28 cellular contexts compared by ENCODE assay signal in the genomic region with DNA sequence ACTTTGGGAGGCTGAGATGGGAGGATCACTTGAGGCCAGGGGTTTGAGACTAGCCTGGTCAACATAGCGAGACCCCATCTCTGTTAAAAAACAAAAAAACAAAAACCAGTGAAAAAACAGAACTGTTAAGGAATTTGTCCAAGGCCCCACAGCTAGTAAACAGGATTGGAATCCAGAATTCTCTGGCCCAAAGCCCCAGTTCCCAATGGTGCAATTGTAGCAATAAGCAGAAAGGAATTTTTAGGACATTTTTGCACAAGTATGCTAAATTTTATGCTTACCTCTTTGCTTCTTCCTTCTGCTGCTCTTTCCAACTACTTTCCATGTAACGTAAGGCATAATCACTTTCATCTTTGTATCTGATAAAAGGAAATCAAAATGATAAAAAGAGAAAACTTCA. TPM values are rescaled to one million over a fixed set of nuclear protein-coding genes. Genes with fewer than 3 reads are reported as not detected.
"Had no signal": no experiment of that assay in that cellular context is flagged by ENCODE, and none has a peak within 500 bp of the region (broad histone marks: within the 10 kb centered on the region; RNA-seq: fewer than 3 reads in every experiment).

No MANE protein-coding gene starts in this region.

- H3K27ac Mint-ChIP-seq: activated CD4-positive, alpha-beta memory T cell treated with anti-CD3 and anti-CD28 coated beads for 36 hours; activated CD4-positive, alpha-beta T cell treated with anti-CD3 and anti-CD28 coated beads, Interleukin-2, amount 10 ng/mL, durations not matched to agents 7 days and 5 days; activated naive CD4-positive, alpha-beta T cell treated with anti-CD3 and anti-CD28 coated beads, Interleukin-2, amount 50 U/mL, for 72 hours; activated naive CD8-positive, alpha-beta T cell treated with anti-CD3 and anti-CD28 coated beads, Interleukin-2, amount 50 U/mL, for 24 hours; activated T-helper 1 cell treated with anti-CD3 and anti-CD28 coated beads, Interleukin-12 subunit alpha, Interleukin-12 subunit beta, Interleukin-2, Interleukin-4 antibody, amounts not matched to agents 30 ng/mL and 10 ng/mL and 1 ng/mL, durations not matched to agents 14 hours and 24 hours and 36 hours; brain; T-cell had no signal

- ATAC-seq: activated naive CD4-positive, alpha-beta T cell treated with anti-CD3 and anti-CD28 coated beads, Interleukin-2, amount 50 U/mL, for 72 hours; activated naive CD8-positive, alpha-beta T cell treated with anti-CD3 and anti-CD28 coated beads, Interleukin-2, amount 50 U/mL, for 24 hours; T-cell had no signal

- H3K27me3 Mint-ChIP-seq: activated CD4-positive, alpha-beta memory T cell treated with anti-CD3 and anti-CD28 coated beads for 36 hours; activated CD4-positive, alpha-beta T cell treated with anti-CD3 and anti-CD28 coated beads, Interleukin-2, amount 10 ng/mL, durations not matched to agents 7 days and 5 days; activated naive CD8-positive, alpha-beta T cell treated with anti-CD3 and anti-CD28 coated beads, Interleukin-2, amount 50 U/mL, for 24 hours; brain; central memory CD8-positive, alpha-beta T cell; T-cell had no signal

- H3K9me3 Mint-ChIP-seq: activated CD4-positive, alpha-beta memory T cell treated with anti-CD3 and anti-CD28 coated beads for 36 hours; activated CD4-positive, alpha-beta T cell treated with anti-CD3 and anti-CD28 coated beads, Interleukin-2, amount 10 ng/mL, durations not matched to agents 7 days and 5 days; activated naive CD8-positive, alpha-beta T cell treated with anti-CD3 and anti-CD28 coated beads, Interleukin-2, amount 50 U/mL, for 24 hours; activated T-helper 1 cell treated with anti-CD3 and anti-CD28 coated beads, Interleukin-12 subunit alpha, Interleukin-12 subunit beta, Interleukin-2, Interleukin-4 antibody, amounts not matched to agents 30 ng/mL and 10 ng/mL and 1 ng/mL, durations not matched to agents 14 hours and 24 hours and 36 hours; brain; central memory CD8-positive, alpha-beta T cell; T-cell had no signal

- DNase-seq: activated CD4-positive, alpha-beta memory T cell treated with anti-CD3 and anti-CD28 coated beads for 36 hours; activated CD4-positive, alpha-beta T cell treated with anti-CD3 and anti-CD28 coated beads, Interleukin-2, amount 10 ng/mL, durations not matched to agents 7 days and 5 days; activated CD4-positive, CD25-positive, alpha-beta regulatory T cell; activated CD8-positive, alpha-beta memory T cell treated with anti-CD3 and anti-CD28 coated beads, Interleukin-2, amount 50 U/mL, for 48 hours; activated effector memory CD4-positive, alpha-beta T cell treated with anti-CD3 and anti-CD28 coated beads, Interleukin-2, amount 50 U/mL, for 16 hours; activated naive CD4-positive, alpha-beta T cell treated with Interleukin-2 at 50 U/mL for 16 hours; activated naive CD8-positive, alpha-beta T cell treated with anti-CD3 and anti-CD28 coated beads, Interleukin-2, amount 50 U/mL, for 24 hours; activated T-cell treated with anti-CD3 and anti-CD28 coated beads, Interleukin-2, amount 50 U/mL, for 1 hour; amygdala; KG1; NCI-H1092; NCI-H1436; NCI-H1694 treated with DMSO at 0.1 percent for 48 hours; NCI-H2029 treated with DMSO at 0.1 percent for 48 hours; NCI-H345; NCI-H510A; NCI-H526 treated with DMSO at 0.1 percent for 48 hours; NCI-H82; T-cell; T-helper 2 cell had no signal

- H3K4me3 ChIP-seq: SK-N-MC had no signal

- H3K27ac ChIP-seq: SK-N-MC, VCaP had no signal

- H3K4me3 Mint-ChIP-seq: activated CD4-positive, alpha-beta memory T cell treated with anti-CD3 and anti-CD28 coated beads for 36 hours; activated CD4-positive, alpha-beta T cell treated with anti-CD3 and anti-CD28 coated beads, Interleukin-2, amount 10 ng/mL, durations not matched to agents 7 days and 5 days; activated naive CD8-positive, alpha-beta T cell treated with anti-CD3 and anti-CD28 coated beads, Interleukin-2, amount 50 U/mL, for 24 hours; activated T-helper 1 cell treated with anti-CD3 and anti-CD28 coated beads, Interleukin-12 subunit alpha, Interleukin-12 subunit beta, Interleukin-2, Interleukin-4 antibody, amounts not matched to agents 30 ng/mL and 10 ng/mL and 1 ng/mL, durations not matched to agents 14 hours and 24 hours and 36 hours; brain; central memory CD8-positive, alpha-beta T cell; T-cell had no signal

RNA-seq across cellular contexts. Expression of a gene that starts 11.6 kb away (rescaled TPM):
- total RNA-seq: M059J, OCI-LY7 had no signal
